Comparison of ENCODE assay signal across 8 cellular contexts in the genomic region with DNA sequence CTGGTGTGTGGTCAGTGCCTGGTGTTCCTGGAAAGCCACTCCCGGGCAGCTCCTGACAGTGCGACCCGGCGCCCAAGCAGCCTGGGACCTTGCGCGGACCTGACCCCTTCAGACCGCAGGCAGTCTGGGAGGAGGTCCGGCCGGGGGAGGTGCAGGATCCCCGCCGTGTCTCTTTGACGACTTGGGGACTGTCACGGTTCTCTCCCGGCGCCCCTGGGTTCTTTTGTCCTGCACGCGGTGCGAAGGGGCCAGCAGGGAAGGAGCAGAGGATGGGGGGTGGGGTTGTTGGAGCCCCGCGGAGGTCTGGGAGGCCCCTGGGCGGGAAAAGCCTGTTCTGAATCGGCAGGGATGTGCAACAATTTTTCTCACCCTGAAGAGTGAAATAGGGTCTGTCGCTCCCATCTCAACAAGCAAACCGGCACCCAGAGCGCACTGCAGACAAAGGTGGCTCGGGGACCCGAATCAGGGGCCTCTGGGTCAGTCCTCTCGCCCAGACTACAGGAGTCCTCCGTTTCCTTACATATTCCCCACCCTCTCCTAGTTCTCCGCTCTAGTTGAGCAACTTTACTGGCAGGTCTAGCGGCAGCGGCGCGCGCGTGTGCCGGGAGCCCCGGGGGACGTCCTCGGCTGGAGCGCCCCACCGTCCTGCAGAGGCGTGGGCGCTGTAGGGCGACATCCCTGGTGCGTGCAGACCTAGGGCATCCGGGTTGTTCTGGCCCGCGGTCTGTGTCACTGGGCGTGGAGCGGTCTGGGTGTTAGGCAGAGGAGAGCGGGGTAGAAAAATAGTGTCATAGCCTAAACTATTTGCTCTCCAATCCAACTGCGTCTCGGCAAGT. TPM values are rescaled to one million over a fixed set of nuclear protein-coding genes. Genes with fewer than 3 reads are reported as not detected.
DNase-seq lines count a peak whose midpoint lies in the region; ATAC-seq, FAIRE-seq and TF ChIP-seq lines count a peak whose summit lies in the region.

No MANE protein-coding gene starts in this region.

- H3K9me3 ChIP-seq in AG04450 (ENCODE audit: control insufficient read depth, insufficient read depth, low read length) = no peaks in the 10 kb centered on the region; the same call in 1 of the 2 replicates
- H3K9me3 ChIP-seq in Peyer's patch = no peaks in the 10 kb centered on the region
- no peaks in the 10 kb centered on the region for H3K9me3 ChIP-seq in HepG2 (ENCODE audit: low read length)

- H3K27me3 ChIP-seq in AG04450 (ENCODE audit: control insufficient read depth, insufficient read depth, low read length) (no peaks in the 10 kb centered on the region), Peyer's patch (peaks cover 0 to 19% of the 10 kb centered on the region in 2 donors), HepG2 (ENCODE audit: control insufficient read depth in 1 of 2, insufficient read depth in 2 of 2, low read length in 2 of 2) (peaks cover 3 to 47% of the 10 kb centered on the region in 2 experiments; a peak in 4 of 5 replicates)

- no peak overlapping the region for H2AFZ ChIP-seq in HepG2 (ENCODE audit: low read length)

- TF ChIP-seq RAD21 in HepG2 (CRISPR knock-in tag; IDR thresholded peaks at IDR 0.05) = no peak

- intact Hi-C loops in HepG2 (cut with micrococcal nuclease; ENCODE audit: unreplicated experiment) = loop anchor here (2.0 to 10.0 kb wide), 3 partner anchors 408 to 1160 kb away; no protein-coding TSS in a partner anchor

- no peak for DNase-seq in AG04450 (ENCODE audit: low read depth, low spot score)
- DNase-seq in Peyer's patch = peak in 2 of 3 donors; percentile 45 to 51
- DNase-seq in choroid plexus epithelial cell (ENCODE audit: low read depth) = no peak
- no peak for DNase-seq in HepG2 (ENCODE audit: low spot score)
- peak in 30 of 49 donors; percentile 3 to 64 (median 32) for DNase-seq in substantia nigra (lab: John Stamatoyannopoulos, UW)
- no peak for DNase-seq in epidermal melanocyte (ENCODE audit: insufficient read length, low spot score)

- H3K4me2 ChIP-seq in HepG2 (ENCODE audit: low read depth, low read length) = peak overlapping the region; percentile 74

- POLR2A ChIA-PET in AG04450 (lab: Yijun Ruan, JAX) (interaction anchor here (0.6 to 1.5 kb wide), 5 partner anchors 79 to 1195 kb away, joined by 3 to 8 read pairs (median 6); a partner anchor contains a TSS), HepG2 (lab: Yijun Ruan, JAX) (no interaction called here)

- H4K20me1 ChIP-seq in HepG2 (ENCODE audit: insufficient read depth, low read length) = no peaks in the 10 kb centered on the region

- no peaks in the 10 kb centered on the region for H3K36me3 ChIP-seq in Peyer's patch
- H3K36me3 ChIP-seq in HepG2 (replicated peaks in 1 of 2; ENCODE audit: control insufficient read depth in 1 of 2, insufficient read depth in 2 of 2, low read length in 2 of 2) = no peaks in the 10 kb centered on the region

- H3K4me3 ChIP-seq in AG04450 (ENCODE audit: low read depth, low read length) (peak overlapping the region; percentile 92), Peyer's patch (peak overlapping the region; percentile 9 to 53 (median 42)), choroid plexus epithelial cell (ENCODE audit: low read depth, low read length) (peak overlapping the region; percentile 77), HepG2 (replicated peaks in 1 of 3; ENCODE audit: insufficient read depth in 1 of 3, low read depth in 2 of 3, low read length in 3 of 3) (peak overlapping the region; percentile 36 to 68 (median 46); a peak in 4 of 6 replicates)

- H3K27ac ChIP-seq in AG04450 (ENCODE audit: low read depth, low read length) (peak overlapping the region; percentile 95), Peyer's patch (peak overlapping the region; percentile 18 to 73 (median 66)), HepG2 (ENCODE audit: extremely low read length, insufficient read depth, low read length) (no peak overlapping the region), substantia nigra (ENCODE audit: low read depth, low read length, poor library complexity, severe bottlenecking) (peak overlapping the region; percentile 1)

- no peak overlapping the region for H3K9ac ChIP-seq in HepG2 (ENCODE audit: insufficient read depth, low read depth, low read length)

- in situ Hi-C loops in HepG2 (cut with HindIII; ENCODE audit: extremely low pct_ligation_motif_present, low pct_unique_long_range_greater_than_20kb) = loop anchor here (10.0 kb wide), 1 partner anchor 1128 kb away; no protein-coding TSS in a partner anchor

- peak; percentile 39 for ATAC-seq in GM18505 (IDR thresholded peaks at IDR 0.05; ENCODE audit: unreplicated experiment)
- peak; percentile 42 for ATAC-seq in HG02938 (IDR thresholded peaks at IDR 0.05; ENCODE audit: unreplicated experiment)
- peak; percentile 76 for ATAC-seq in HepG2

- TF ChIP-seq POLR2A in GM18505 (IDR thresholded peaks at IDR 0.05; ENCODE audit: borderline replicate concordance, extremely low read depth, insufficient read depth, insufficient read length) (no peak), Peyer's patch (IDR thresholded peaks at IDR 0.05) (no peak), HepG2 (IDR thresholded peaks at IDR 0.05; ENCODE audit: insufficient read depth in 1 of 2, low read depth in 2 of 2, low read length in 2 of 2) (no peak)

- WGBS in HepG2 (ENCODE audit: low lambda C conversion rate) = 2% methylated on average over 14 of the region's 54 CpGs

- BruUV-seq in HepG2 (replicated peaks; lab: Mats Ljungman, UMichigan) = no TSS peak

- TF ChIP-seq CTCF in AG04450 (IDR thresholded peaks at IDR 0.05; ENCODE audit: low read depth, low read length) (no peak), Peyer's patch (IDR thresholded peaks at IDR 0.05) (no peak), choroid plexus epithelial cell (conservative IDR thresholded peaks at IDR 0.05; ENCODE audit: low read depth, low read length) (no peak), HepG2 (CRISPR knock-in tag; IDR thresholded peaks at IDR 0.05) (no peak)

- no peak for TF ChIP-seq EP300 in HepG2 (IDR thresholded peaks at IDR 0.05; ENCODE audit: low read depth in 2 of 2, low read length in 2 of 2)
- TF ChIP-seq EP300 in HepG2 (CRISPR knock-in tag; IDR thresholded peaks at IDR 0.05; ENCODE audit: borderline replicate concordance) = no peak

- FAIRE-seq in HepG2 (lab: Jason Lieb, UNC) = no peak

- no peaks in the 10 kb centered on the region for H3K79me2 ChIP-seq in HepG2 (ENCODE audit: insufficient read depth, low read length)

- CTCF ChIA-PET in AG04450 (lab: Charles Lee) = interaction anchor here (0.5 to 1.1 kb wide), 37 partner anchors 9 to 1161 kb away, joined by 3 to 11 read pairs (median 3); a partner anchor contains a TSS
- CTCF ChIA-PET in HepG2 (lab: Yijun Ruan, JAX; ENCODE audit: low intra/inter-chr PET ratio, low total read pairs) = interaction anchor here (0.7 to 2.0 kb wide), 2 partner anchors 42 to 1721 kb away, joined by 3 to 6 read pairs; no protein-coding TSS in a partner anchor

- peaks cover 0 to 26% (median 4%) of the 10 kb centered on the region in 4 donors for H3K4me1 ChIP-seq in Peyer's patch
- peaks cover 71% of the 10 kb centered on the region for H3K4me1 ChIP-seq in HepG2 (ENCODE audit: insufficient read depth, low read length)

TF ChIP-seq in HepG2, 621 proteins besides CTCF, POLR2A, EP300 and RAD21 (continues in another document):
- no peak for TF ChIP-seq ZFP90 (CRISPR knock-in tag; IDR thresholded peaks at IDR 0.05; ENCODE audit: borderline replicate concordance)
- TF ChIP-seq RAD51 (IDR thresholded peaks at IDR 0.05; ENCODE audit: borderline replicate concordance) = no peak
- no peak for TF ChIP-seq ZSCAN31 (CRISPR knock-in tag; IDR thresholded peaks at IDR 0.05; ENCODE audit: low read depth)
- no peak for TF ChIP-seq POLR2AphosphoS2 (IDR thresholded peaks at IDR 0.05; ENCODE audit: low read depth, low read length)
- TF ChIP-seq NFYC (CRISPR knock-in tag; IDR thresholded peaks at IDR 0.05) = no peak
- TF ChIP-seq HNRNPLL (IDR thresholded peaks at IDR 0.05; ENCODE audit: low read depth, low read length, poor library complexity, severe bottlenecking) = peak; percentile 13
- no peak for TF ChIP-seq TOE1 (CRISPR knock-in tag; IDR thresholded peaks at IDR 0.05)

RNA-seq across cellular contexts. Expression of a gene that starts 1.2 kb away (rescaled TPM):
- polyA plus RNA-seq in AG04450 (2011; rRNA removed) = 148 and 171 TPM in 2 replicates
- 403 and 406 TPM in 2 replicates for polyA minus RNA-seq in AG04450 (2011; rRNA and poly(A)+ RNA removed)
- total RNA-seq in Peyer's patch = 10 to 100 TPM; 10.5 to 40.4 (median 16.6) TPM
- total RNA-seq in HepG2 (2016; rRNA removed; fragmentation: Illumina TruSeq; extraction: Trizol) = 0.83 and 1.2 TPM in 2 replicates
- total RNA-seq in HepG2 (2016; cell fraction: cytosol; rRNA removed; fragmentation: Illumina TruSeq; extraction: Trizol; ENCODE audit: low read depth) = 0.09 TPM in 1 of 2 replicates, not detected in the other
- 0.39 and 1.3 TPM in 2 replicates for total RNA-seq in HepG2 (2016; cell fraction: insoluble cytoplasmic fraction; rRNA removed; fragmentation: Illumina TruSeq; extraction: Trizol)
- 0.10 and 0.28 TPM in 2 replicates for total RNA-seq in HepG2 (2016; cell fraction: membrane; rRNA removed; fragmentation: Illumina TruSeq; extraction: Trizol)
- total RNA-seq in HepG2 (2016; cell fraction: nucleus; rRNA removed; fragmentation: Illumina TruSeq; extraction: Trizol) = 4.4 and 4.8 TPM in 2 replicates
- polyA plus RNA-seq in HepG2 (2011; rRNA removed) = 3.5 and 3.7 TPM in 2 replicates
- polyA plus RNA-seq in HepG2 (2011; cell fraction: cytosol; rRNA removed) = 2.2 and 3.5 TPM in 2 replicates
- 2.8 and 4.2 TPM in 2 replicates for polyA plus RNA-seq in HepG2 (2011; cell fraction: nucleus; rRNA removed)
- 7.1 and 8.0 TPM in 2 replicates for polyA plus RNA-seq in HepG2 (2012)
- 0.06 TPM in 1 of 2 replicates, not detected in the other for polyA plus RNA-seq in HepG2 (2016; cell fraction: cytosol; fragmentation: Illumina TruSeq; extraction: Trizol; ENCODE audit: low read depth)
- 0.19 and 0.81 TPM in 2 replicates for polyA plus RNA-seq in HepG2 (2016; cell fraction: insoluble cytoplasmic fraction; fragmentation: Illumina TruSeq; extraction: Trizol; ENCODE audit: low read depth)
- 0.08 TPM in 1 of 2 replicates, not detected in the other for polyA plus RNA-seq in HepG2 (2016; cell fraction: membrane; fragmentation: Illumina TruSeq; extraction: Trizol; ENCODE audit: low read depth)
- polyA plus RNA-seq in HepG2 (2016; cell fraction: nucleus; fragmentation: Illumina TruSeq; extraction: Trizol; ENCODE audit: insufficient read depth, low read depth) = 3.3 TPM in 2 replicates
- polyA minus RNA-seq in HepG2 (2011; rRNA and poly(A)+ RNA removed; ENCODE audit: low replicate concordance) = 0.19 and 16.8 TPM in 2 replicates
- polyA minus RNA-seq in HepG2 (2011; cell fraction: cytosol; rRNA and poly(A)+ RNA removed) = 3.9 and 9.6 TPM in 2 replicates
- polyA minus RNA-seq in HepG2 (2011; cell fraction: nucleus; rRNA and poly(A)+ RNA removed) = 10.7 and 12.3 TPM in 2 replicates

Comparison
In these comparisons a context has a peak if more than half of its experiments do, and no peak if none do; other contexts are left out.
1. DNase-seq: peak in Peyer's patch (2 of 3) and substantia nigra (30 of 49); none in AG04450 (single experiment), choroid plexus epithelial cell (single experiment), HepG2 (single experiment) and epidermal melanocyte (single experiment).
2. H3K4me3 ChIP-seq: peak in every context shown above with its lines; median percentile 92 in AG04450; 77 in choroid plexus epithelial cell; 46 in HepG2; 42 in Peyer's patch.
3. Peak in every context shown above with its lines, with median percentiles within 50 percentile points of each other: ATAC-seq.